ENCODE assay signal across 29 cellular contexts in genomic region chr2:2569306-2569705, GRCh38.
"Had no signal": no experiment of that assay in that cellular context is flagged by ENCODE, and none has a peak within 500 bp of the region (broad histone marks: within the 10 kb centered on the region; RNA-seq: fewer than 3 reads in every experiment).

No MANE protein-coding gene starts in this region.

- H3K4me1 Mint-ChIP-seq: activated CD4-positive, alpha-beta T cell treated with anti-CD3 and anti-CD28 coated beads for 36 hours; activated CD4-positive, alpha-beta T cell treated with anti-CD3 and anti-CD28 coated beads, Interleukin-2, amount 10 ng/mL, durations not matched to agents 7 days and 5 days; activated CD8-positive, alpha-beta memory T cell treated with anti-CD3 and anti-CD28 coated beads, Interleukin-2, amount 10 ng/mL, durations not matched to agents 7 days and 5 days; activated naive CD8-positive, alpha-beta T cell treated with anti-CD3 and anti-CD28 coated beads for 36 hours; activated T-helper 17 cell treated with anti-CD3 and anti-CD28 coated beads, Interleukin-2, amount 50 U/mL, for 72 hours had no signal

- H3K27me3 Mint-ChIP-seq: activated CD4-positive, alpha-beta T cell treated with anti-CD3 and anti-CD28 coated beads for 36 hours; activated CD4-positive, alpha-beta T cell treated with anti-CD3 and anti-CD28 coated beads, Interleukin-2, amount 10 ng/mL, durations not matched to agents 7 days and 5 days; activated CD8-positive, alpha-beta memory T cell treated with anti-CD3 and anti-CD28 coated beads, Interleukin-2, amount 10 ng/mL, durations not matched to agents 7 days and 5 days; activated naive CD8-positive, alpha-beta T cell treated with anti-CD3 and anti-CD28 coated beads for 36 hours; activated T-helper 17 cell treated with anti-CD3 and anti-CD28 coated beads, Interleukin-2, amount 50 U/mL, for 72 hours had no signal

- H3K4me3 Mint-ChIP-seq: activated CD4-positive, alpha-beta T cell treated with anti-CD3 and anti-CD28 coated beads for 36 hours; activated CD4-positive, alpha-beta T cell treated with anti-CD3 and anti-CD28 coated beads, Interleukin-2, amount 10 ng/mL, durations not matched to agents 7 days and 5 days; activated CD8-positive, alpha-beta memory T cell treated with anti-CD3 and anti-CD28 coated beads, Interleukin-2, amount 10 ng/mL, durations not matched to agents 7 days and 5 days; activated naive CD8-positive, alpha-beta T cell treated with anti-CD3 and anti-CD28 coated beads for 36 hours; activated T-cell treated with anti-CD3 and anti-CD28 coated beads, Interleukin-2, amount 50 U/mL, for 72 hours; activated T-helper 17 cell treated with anti-CD3 and anti-CD28 coated beads, Interleukin-2, amount 50 U/mL, for 72 hours; T-helper 1 cell treated with Interleukin-12 subunit alpha and Interleukin-12 subunit beta and Interleukin-4 antibody, amounts not matched to agents 30 μg/mL and 1 μg/mL, for 36 hours; T-helper 2 cell treated with Interferon-gamma antibody and Interleukin-4, amounts not matched to agents 5 μg/mL and 100 μg/mL, for 36 hours had no signal

- H3K9me3 Mint-ChIP-seq: activated CD4-positive, alpha-beta T cell treated with anti-CD3 and anti-CD28 coated beads, Interleukin-2, amount 10 ng/mL, durations not matched to agents 7 days and 5 days; activated naive CD8-positive, alpha-beta T cell treated with anti-CD3 and anti-CD28 coated beads for 36 hours; activated T-cell treated with anti-CD3 and anti-CD28 coated beads, Interleukin-2, amount 50 U/mL, for 72 hours; activated T-helper 17 cell treated with anti-CD3 and anti-CD28 coated beads, Interleukin-2, amount 50 U/mL, for 72 hours; T-helper 1 cell treated with Interleukin-12 subunit alpha and Interleukin-12 subunit beta and Interleukin-4 antibody, amounts not matched to agents 30 μg/mL and 1 μg/mL, for 36 hours; T-helper 2 cell treated with Interferon-gamma antibody and Interleukin-4, amounts not matched to agents 5 μg/mL and 100 μg/mL, for 36 hours had no signal

- H3K36me3 Mint-ChIP-seq: activated CD8-positive, alpha-beta memory T cell treated with anti-CD3 and anti-CD28 coated beads, Interleukin-2, amount 10 ng/mL, durations not matched to agents 7 days and 5 days; activated naive CD8-positive, alpha-beta T cell treated with anti-CD3 and anti-CD28 coated beads for 36 hours had no signal

- DNase-seq: activated CD4-positive, alpha-beta T cell treated with anti-CD3 and anti-CD28 coated beads for 36 hours; activated CD4-positive, alpha-beta T cell treated with anti-CD3 and anti-CD28 coated beads, Interleukin-2, amount 10 ng/mL, durations not matched to agents 7 days and 5 days; activated CD4-positive, alpha-beta T cell treated with anti-CD3 and anti-CD28 coated beads, Interleukin-2, amount 50 U/mL, for 48 hours; activated CD8-positive, alpha-beta memory T cell treated with anti-CD3 and anti-CD28 coated beads, Interleukin-2, amount 10 ng/mL, durations not matched to agents 7 days and 5 days; activated effector memory CD4-positive, alpha-beta T cell treated with anti-CD3 and anti-CD28 coated beads, Interleukin-2, amount 50 U/mL, for 16 hours; activated naive CD4-positive, alpha-beta T cell; activated naive CD4-positive, alpha-beta T cell treated with anti-CD3 and anti-CD28 coated beads, Interleukin-2, amount 50 U/mL, for 16 hours; activated naive CD8-positive, alpha-beta T cell treated with anti-CD3 and anti-CD28 coated beads for 36 hours; activated T-cell treated with anti-CD3 and anti-CD28 coated beads, Interleukin-2, amount 50 U/mL, for 1 hour; activated T-cell treated with anti-CD3 and anti-CD28 coated beads, Interleukin-2, amount 50 U/mL, for 72 hours; amniotic stem cell; brain microvascular endothelial cell; MM.1S; MV-4-11; NCI-H1092; NCI-H1436 treated with DMSO at 0.1 percent for 48 hours; NCI-H1694 treated with DMSO at 0.1 percent for 48 hours; NCI-H2029; NCI-H345; NCI-H524 treated with DMSO at 0.1 percent for 48 hours; PC-3; Peyer's patch; RPMI8226; SHP77 treated with DMSO at 0.1 percent for 48 hours; SK-N-SH had no signal

- H3K27ac Mint-ChIP-seq: activated CD4-positive, alpha-beta T cell treated with anti-CD3 and anti-CD28 coated beads for 36 hours; activated CD4-positive, alpha-beta T cell treated with anti-CD3 and anti-CD28 coated beads, Interleukin-2, amount 10 ng/mL, durations not matched to agents 7 days and 5 days; activated CD8-positive, alpha-beta memory T cell treated with anti-CD3 and anti-CD28 coated beads, Interleukin-2, amount 10 ng/mL, durations not matched to agents 7 days and 5 days; activated naive CD8-positive, alpha-beta T cell treated with anti-CD3 and anti-CD28 coated beads for 36 hours; activated T-cell treated with anti-CD3 and anti-CD28 coated beads, Interleukin-2, amount 50 U/mL, for 72 hours; activated T-helper 17 cell treated with anti-CD3 and anti-CD28 coated beads, Interleukin-2, amount 50 U/mL, for 72 hours; T-helper 1 cell treated with Interleukin-12 subunit alpha and Interleukin-12 subunit beta and Interleukin-4 antibody, amounts not matched to agents 30 μg/mL and 1 μg/mL, for 36 hours; T-helper 2 cell treated with Interferon-gamma antibody and Interleukin-4, amounts not matched to agents 5 μg/mL and 100 μg/mL, for 36 hours had no signal

- ATAC-seq: activated CD4-positive, alpha-beta T cell treated with anti-CD3 and anti-CD28 coated beads for 36 hours; activated CD4-positive, CD25-positive, alpha-beta regulatory T cell treated with anti-CD3 and anti-CD28 coated beads, Interleukin-2, amount 50 U/mL, for 24 hours; activated CD8-positive, alpha-beta memory T cell treated with anti-CD3 and anti-CD28 coated beads, Interleukin-2, amount 10 ng/mL, durations not matched to agents 7 days and 5 days; activated T-cell treated with anti-CD3 and anti-CD28 coated beads, Interleukin-2, amount 50 U/mL, for 72 hours; activated T-helper 17 cell treated with anti-CD3 and anti-CD28 coated beads, Interleukin-2, amount 50 U/mL, for 72 hours; PC-3 had no signal
